In the genomic region with DNA sequence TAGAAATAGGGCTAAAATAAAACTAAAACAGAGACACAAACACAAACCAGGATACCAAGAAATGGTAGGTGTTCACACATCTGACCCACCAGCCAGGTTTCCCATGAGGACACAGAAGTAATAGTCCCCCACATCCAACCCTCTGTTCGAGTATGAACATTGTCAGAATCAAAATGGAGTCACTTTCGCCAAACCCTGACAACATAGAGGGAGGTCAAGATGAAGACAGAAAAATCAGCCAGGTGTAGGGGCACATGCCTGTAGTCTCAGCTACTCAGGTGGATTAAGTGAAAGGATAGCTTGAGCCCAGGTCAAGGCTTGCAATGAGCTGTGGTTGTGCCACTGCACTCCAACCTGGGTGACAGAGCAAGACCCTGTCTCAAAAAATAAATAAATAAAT, we compare ENCODE assay signal across 9 cellular contexts.
"Had no signal": no experiment of that assay in that cellular context is flagged by ENCODE, and none has a peak within 500 bp of the region (broad histone marks: within the 10 kb centered on the region; RNA-seq: fewer than 3 reads in every experiment).

No MANE protein-coding gene starts in this region.

- H3K4me3 Mint-ChIP-seq: HFFc6, IgD-negative memory B cell had no signal

- H3K9ac ChIP-seq: GM23248 had no signal

- H2AFZ ChIP-seq: GM23248 had no signal

- H3K27ac ChIP-seq: GM23248, HL-60 had no signal

- H3K27ac Mint-ChIP-seq: HFFc6, IgD-negative memory B cell had no signal

- DNase-seq: GM23248, GOT3, H7, HFFc6 had no signal

- H3K27me3 Mint-ChIP-seq: IgD-negative memory B cell had no signal

- H3K9me3 ChIP-seq: HAP-1 had no signal

- H3K9me3 Mint-ChIP-seq: HFFc6, IgD-negative memory B cell had no signal

- FAIRE-seq: HepG2 had no signal

- H3K4me3 ChIP-seq: GM23248, HAP-1 had no signal

- ATAC-seq: HCT116, HepG2 had no signal
